ENCODE assay signal across 1 cellular context in the genomic region with DNA sequence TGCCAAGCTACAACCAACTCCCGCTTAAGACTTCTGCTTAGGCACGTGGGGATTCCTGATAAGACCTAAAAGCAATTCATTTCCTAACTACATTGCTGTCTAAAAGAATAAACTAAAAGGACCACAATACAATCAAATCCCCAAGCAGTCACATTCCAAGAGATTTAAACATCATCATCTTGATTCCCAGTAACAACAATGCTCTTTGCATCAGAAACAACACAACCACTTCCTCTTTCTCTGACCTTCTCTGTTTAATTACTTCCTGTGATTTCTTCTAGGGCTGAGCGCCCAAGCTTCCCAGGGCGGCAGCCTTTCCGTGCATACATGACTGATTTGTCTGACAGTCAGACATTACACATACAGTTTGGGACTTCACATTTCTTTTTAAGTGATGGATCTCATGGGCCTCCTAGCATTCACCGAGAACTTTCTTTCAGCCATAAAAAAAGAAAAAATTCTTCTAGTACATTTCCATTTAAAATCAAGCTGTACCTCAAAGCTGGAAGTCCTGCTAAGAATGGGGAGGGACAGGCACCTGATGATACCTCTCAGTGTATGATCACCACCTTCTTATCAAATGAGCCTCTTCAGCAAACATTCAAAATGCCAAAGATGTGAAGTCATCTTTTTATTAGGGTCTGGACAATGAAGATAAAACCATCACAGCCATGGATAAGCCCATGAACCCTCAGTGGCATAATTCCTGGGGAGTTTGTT.
TF ChIP-seq lines count a peak whose summit lies in the region.

No MANE protein-coding gene starts in this region.

TF ChIP-seq in IMR-90, 13 proteins besides CTCF, POLR2A, EP300 and RAD21:
- no peak for TF ChIP-seq RCOR1 (IDR thresholded peaks at IDR 0.05; ENCODE audit: insufficient replicate concordance, low read length)
- TF ChIP-seq, protein P1, sequence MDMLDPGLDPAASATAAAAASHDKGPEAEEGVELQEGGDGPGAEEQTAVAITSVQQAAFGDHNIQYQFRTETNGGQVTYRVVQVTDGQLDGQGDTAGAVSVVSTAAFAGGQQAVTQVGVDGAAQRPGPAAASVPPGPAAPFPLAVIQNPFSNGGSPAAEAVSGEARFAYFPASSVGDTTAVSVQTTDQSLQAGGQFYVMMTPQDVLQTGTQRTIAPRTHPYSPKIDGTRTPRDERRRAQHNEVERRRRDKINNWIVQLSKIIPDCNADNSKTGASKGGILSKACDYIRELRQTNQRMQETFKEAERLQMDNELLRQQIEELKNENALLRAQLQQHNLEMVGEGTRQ (IDR thresholded peaks at IDR 0.05; ENCODE audit: low read depth, low read length), result peak; percentile 30
- no peak for TF ChIP-seq RFX5 (IDR thresholded peaks at IDR 0.05; ENCODE audit: low read depth, low read length)
- no peak for TF ChIP-seq FOS (IDR thresholded peaks at IDR 0.05; ENCODE audit: low read depth, low read length)
- no peak for TF ChIP-seq MAZ (IDR thresholded peaks at IDR 0.05; ENCODE audit: borderline replicate concordance, low read depth, low read length)
- no peak for TF ChIP-seq MXI1 (IDR thresholded peaks at IDR 0.05; ENCODE audit: borderline replicate concordance, low read depth, low read length)
- TF ChIP-seq CEBPB (IDR thresholded peaks at IDR 0.05; ENCODE audit: low read depth, low read length), result peak; percentile 35
- TF ChIP-seq NFE2L2 (IDR thresholded peaks at IDR 0.05; ENCODE audit: low read depth, low read length), result no peak
- peak; percentile 87 for TF ChIP-seq BHLHE40 (IDR thresholded peaks at IDR 0.05; ENCODE audit: low read depth, low read length)
- no peak for TF ChIP-seq MAFK (IDR thresholded peaks at IDR 0.05; ENCODE audit: low read depth, low read length)
- TF ChIP-seq, protein P2, sequence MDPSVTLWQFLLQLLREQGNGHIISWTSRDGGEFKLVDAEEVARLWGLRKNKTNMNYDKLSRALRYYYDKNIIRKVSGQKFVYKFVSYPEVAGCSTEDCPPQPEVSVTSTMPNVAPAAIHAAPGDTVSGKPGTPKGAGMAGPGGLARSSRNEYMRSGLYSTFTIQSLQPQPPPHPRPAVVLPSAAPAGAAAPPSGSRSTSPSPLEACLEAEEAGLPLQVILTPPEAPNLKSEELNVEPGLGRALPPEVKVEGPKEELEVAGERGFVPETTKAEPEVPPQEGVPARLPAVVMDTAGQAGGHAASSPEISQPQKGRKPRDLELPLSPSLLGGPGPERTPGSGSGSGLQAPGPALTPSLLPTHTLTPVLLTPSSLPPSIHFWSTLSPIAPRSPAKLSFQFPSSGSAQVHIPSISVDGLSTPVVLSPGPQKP (IDR thresholded peaks at IDR 0.05; ENCODE audit: borderline replicate concordance, low read depth, low read length), result no peak
- no peak for TF ChIP-seq CHD1 (IDR thresholded peaks at IDR 0.05; ENCODE audit: low read depth, low read length)
- TF ChIP-seq SMC3 (IDR thresholded peaks at IDR 0.05; ENCODE audit: low read depth, low read length), result no peak
